ENCODE assay signal across 8 cellular contexts in the genomic region with DNA sequence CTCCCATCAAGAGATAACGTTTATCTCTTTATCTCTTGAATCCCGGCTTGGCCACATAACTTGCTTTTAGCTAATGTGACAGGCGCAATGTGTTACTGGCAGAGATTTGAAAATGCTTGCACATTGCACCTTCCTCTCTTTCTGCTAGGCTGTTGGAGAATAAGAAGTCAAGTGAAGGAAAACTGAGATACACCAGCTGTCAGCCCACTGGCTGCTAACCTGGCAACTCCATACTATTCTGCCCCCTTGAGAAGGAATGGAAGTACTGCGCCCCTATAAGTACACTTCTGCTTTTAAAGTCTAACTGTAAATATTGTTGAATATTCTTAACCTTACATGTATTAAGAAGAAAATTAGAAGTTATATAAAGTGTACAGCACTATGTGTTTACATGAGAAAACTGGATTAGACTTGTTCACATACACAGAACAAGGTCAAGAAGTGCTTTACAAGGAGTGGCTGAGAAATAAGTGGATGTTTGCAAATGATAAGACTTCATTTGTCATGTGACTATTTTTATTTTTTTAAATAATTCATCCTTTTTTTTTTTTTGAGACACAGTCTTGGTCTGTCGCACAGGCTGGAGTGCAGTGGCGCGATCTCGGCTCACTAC.
A peak's percentile ranks its signal among the peaks of the same experiment; 100 is the strongest.
DNase-seq lines count a peak whose midpoint lies in the region; ATAC-seq and TF ChIP-seq lines count a peak whose summit lies in the region.

No MANE protein-coding gene starts in this region.

- H3K4me2 ChIP-seq in OCI-LY1 (ENCODE audit: low read length) = no peak overlapping the region
- H3K4me2 ChIP-seq in hepatocyte = no peak overlapping the region

- DNase-seq in hepatocyte (ENCODE audit: low spot score) (peak; percentile 58), NK-92 (lab: John Stamatoyannopoulos, UW; ENCODE audit: unreplicated experiment) (no peak), NCI-H1436 treated with DMSO at 0.1 percent for 48 hours (lab: John Stamatoyannopoulos, UW) (no peak)
- no peak for DNase-seq in stimulated activated CD4-positive, alpha-beta T cell treated with anti-CD3 and anti-CD28 coated beads, Interleukin-4, amount 100 ng/mL, for 1 hour

- TF ChIP-seq CTCF in OCI-LY1 (IDR thresholded peaks at IDR 0.05; ENCODE audit: low read length) (peak; percentile 44), hepatocyte (IDR thresholded peaks at IDR 0.05; ENCODE audit: poor library complexity) (peak; percentile 56)

- peak; percentile 95 for ATAC-seq in GM18502 (IDR thresholded peaks at IDR 0.05; ENCODE audit: poor library complexity, unreplicated experiment)
- ATAC-seq in HG02973 (IDR thresholded peaks at IDR 0.05; ENCODE audit: unreplicated experiment) = peak; percentile 91
- no peak for ATAC-seq in HG03039 (IDR thresholded peaks at IDR 0.05; ENCODE audit: unreplicated experiment)

- H3K9me3 ChIP-seq in OCI-LY1 (ENCODE audit: low read length) (no peaks in the 10 kb centered on the region), hepatocyte (ENCODE audit: low read depth) (no peaks in the 10 kb centered on the region)

- H4K20me1 ChIP-seq in OCI-LY1 (ENCODE audit: insufficient read depth, low read length) (no peaks in the 10 kb centered on the region), hepatocyte (ENCODE audit: insufficient read depth, poor library complexity, severe bottlenecking) (no peaks in the 10 kb centered on the region)

- H3K27ac ChIP-seq in OCI-LY1 (ENCODE audit: low read depth, low read length, poor library complexity, severe bottlenecking) (no peak overlapping the region), hepatocyte (peak overlapping the region; percentile 6)

- H3K4me3 ChIP-seq in OCI-LY1 (ENCODE audit: low read depth, low read length, poor library complexity, severe bottlenecking) (no peak overlapping the region), hepatocyte (no peak overlapping the region)

- H3F3A ChIP-seq in OCI-LY1 (ENCODE audit: insufficient read depth, low read length) = no peaks in the 10 kb centered on the region

- H3K27me3 ChIP-seq in OCI-LY1 (ENCODE audit: insufficient read depth, low read length) = no peaks in the 10 kb centered on the region
- no peaks in the 10 kb centered on the region for H3K27me3 ChIP-seq in hepatocyte

- H3K79me2 ChIP-seq in OCI-LY1 (ENCODE audit: insufficient read depth, low read length) (no peaks in the 10 kb centered on the region), hepatocyte (no peaks in the 10 kb centered on the region)

- H3K9me2 ChIP-seq in OCI-LY1 (ENCODE audit: low read depth, low read length) (no peaks in the 10 kb centered on the region), hepatocyte (replicated peaks; ENCODE audit: insufficient read depth) (no peaks in the 10 kb centered on the region)

- H2AFZ ChIP-seq in OCI-LY1 (ENCODE audit: low read length) (no peak overlapping the region), hepatocyte (no peak overlapping the region)

- 74% methylated on average over 8 of the region's 8 CpGs for WGBS in hepatocyte (ENCODE audit: low lambda C conversion rate, missing lambda C conversion rate)

- H3K36me3 ChIP-seq in OCI-LY1 (ENCODE audit: insufficient read depth, low read length) = no peaks in the 10 kb centered on the region
- H3K36me3 ChIP-seq in hepatocyte (replicated peaks; ENCODE audit: insufficient read depth, low read depth) = no peaks in the 10 kb centered on the region

- no peak overlapping the region for H3K9ac ChIP-seq in OCI-LY1 (ENCODE audit: low read length)

- no peaks in the 10 kb centered on the region for H3K4me1 ChIP-seq in OCI-LY1 (ENCODE audit: insufficient read depth, low read length, severe bottlenecking)
- H3K4me1 ChIP-seq in hepatocyte (ENCODE audit: insufficient read depth) = no peaks in the 10 kb centered on the region
